ENCODE assay signal across 8 cellular contexts in the genomic region with DNA sequence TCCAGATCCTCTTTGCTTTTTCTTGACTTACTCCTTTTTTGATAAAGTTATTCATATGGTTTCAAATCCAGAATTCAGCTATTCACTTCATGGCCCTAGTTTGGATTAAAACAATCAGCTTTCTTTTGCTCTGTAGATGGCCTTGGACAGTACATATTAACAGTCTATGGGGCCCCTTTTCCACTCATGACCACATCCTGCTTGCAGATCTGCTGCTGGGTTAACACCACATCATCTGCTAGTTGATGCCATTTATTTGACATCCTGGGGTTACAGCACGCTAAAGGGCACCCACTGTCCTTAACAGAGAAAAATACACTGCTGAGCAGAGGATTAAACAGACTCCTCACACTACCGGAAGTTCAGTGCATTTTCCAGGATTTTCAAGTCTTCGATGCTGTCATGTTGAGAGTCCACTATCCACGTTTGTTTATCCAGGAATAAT. TPM values are rescaled to one million over a fixed set of nuclear protein-coding genes. Genes with fewer than 3 reads are reported as not detected.
DNase-seq lines count a peak whose midpoint lies in the region; ATAC-seq lines count a peak whose summit lies in the region.

No MANE protein-coding gene starts in this region.

- CTCF ChIA-PET in CD4-positive, alpha-beta memory T cell (lab: Charles Lee; ENCODE audit: partially characterized antibody), result interaction anchor here (0.8 to 3.5 kb wide), 11 partner anchors 9 to 805 kb away, joined by 3 to 18 read pairs (median 3); no protein-coding TSS in a partner anchor

- H3K4me3 Mint-ChIP-seq in CD4-positive, alpha-beta memory T cell, result peak overlapping the region; percentile 89 to 99 (median 97)

- no peaks in the 10 kb centered on the region for H3K27me3 ChIP-seq in CD4-positive, alpha-beta memory T cell (ENCODE audit: insufficient read depth, low read length)

- ATAC-seq in GM19463 (IDR thresholded peaks at IDR 0.05; ENCODE audit: unreplicated experiment) (peak; percentile 74), HG03558 (IDR thresholded peaks at IDR 0.05; ENCODE audit: extremely low read depth, unreplicated experiment) (peak; percentile 42)

- H3K4me1 Mint-ChIP-seq in CD4-positive, alpha-beta memory T cell, result peaks cover 29 to 61% (median 36%) of the 10 kb centered on the region in 4 donors

- peaks cover 11 to 19% of the 10 kb centered on the region in 2 donors for H3K36me3 Mint-ChIP-seq in CD4-positive, alpha-beta memory T cell

- intact Hi-C loops in CD4-positive, alpha-beta memory T cell (cut with micrococcal nuclease), result loop anchor here (1.0 to 2.0 kb wide), 3 partner anchors 10 to 78 kb away; a partner anchor contains a TSS

- H3K27ac ChIP-seq in CD4-positive, alpha-beta memory T cell (ENCODE audit: low read depth, low read length), result peak overlapping the region; percentile 88

- H3K4me1 ChIP-seq in CD4-positive, alpha-beta memory T cell (ENCODE audit: insufficient read depth, low read length), result peaks cover 25% of the 10 kb centered on the region

- peak; percentile 66 to 87 (median 73) for DNase-seq in CD4-positive, alpha-beta memory T cell
- peak; percentile 71 for DNase-seq in activated CD8-positive, alpha-beta memory T cell treated with anti-CD3 and anti-CD28 coated beads for 24 hours
- DNase-seq in globus pallidus (ENCODE audit: low spot score) (peak; percentile 28), SW 1271 (lab: John Stamatoyannopoulos, UW) (no peak), pons (ENCODE audit: low spot score) (no peak)
- peak; percentile 73 for DNase-seq in stimulated activated CD8-positive, alpha-beta memory T cell treated with anti-CD3 and anti-CD28 coated beads, Interleukin-4, amount 100 ng/mL, for 48 hours

- H3K27me3 Mint-ChIP-seq in CD4-positive, alpha-beta memory T cell, result no peaks in the 10 kb centered on the region

- no peaks in the 10 kb centered on the region for H3K9me3 ChIP-seq in CD4-positive, alpha-beta memory T cell (ENCODE audit: control insufficient read depth in 1 of 2, low read length in 2 of 2)

- peak overlapping the region; percentile 4 to 54 for H3K4me3 ChIP-seq in CD4-positive, alpha-beta memory T cell (ENCODE audit: low read length in 2 of 2)

- H3K27ac Mint-ChIP-seq in CD4-positive, alpha-beta memory T cell, result peak overlapping the region; percentile 87 to 95 (median 93)

- POLR2A ChIA-PET in CD4-positive, alpha-beta memory T cell (lab: Charles Lee; ENCODE audit: partially characterized antibody), result interaction anchor here (0.5 to 3.7 kb wide), 20 partner anchors 9 to 77 kb away, joined by 3 to 39 read pairs (median 4); a partner anchor contains a TSS

- no peaks in the 10 kb centered on the region for H3K36me3 ChIP-seq in CD4-positive, alpha-beta memory T cell (ENCODE audit: insufficient read depth, low read length)

- H3K9me3 Mint-ChIP-seq in CD4-positive, alpha-beta memory T cell, result peaks cover 0 to 3% (median 0%) of the 10 kb centered on the region in 8 donors

RNA-seq across cellular contexts. Expression of a gene that starts 0.9 kb away (rescaled TPM):
- total RNA-seq in CD4-positive, alpha-beta memory T cell, result 100 to 1,000 TPM; 160 to 162 TPM
- 100 to 1,000 TPM in 1 of 2 donors, 10 to 100 TPM in 1; 53.2 to 131 TPM for polyA plus RNA-seq in CD4-positive, alpha-beta memory T cell

Comparison
In these comparisons a context has a peak if more than half of its experiments do, and no peak if none do; other contexts are left out.
1. DNase-seq: peak in CD4-positive, alpha-beta memory T cell (5 of 5), activated CD8-positive, alpha-beta memory T cell treated with anti-CD3 and anti-CD28 coated beads for 24 hours (single experiment), globus pallidus (single experiment) and stimulated activated CD8-positive, alpha-beta memory T cell treated with anti-CD3 and anti-CD28 coated beads, Interleukin-4, amount 100 ng/mL, for 48 hours (single experiment); none in SW 1271 (0 of 2) and pons (single experiment).